ENCODE assay signal across 1 cellular context in the genomic region with DNA sequence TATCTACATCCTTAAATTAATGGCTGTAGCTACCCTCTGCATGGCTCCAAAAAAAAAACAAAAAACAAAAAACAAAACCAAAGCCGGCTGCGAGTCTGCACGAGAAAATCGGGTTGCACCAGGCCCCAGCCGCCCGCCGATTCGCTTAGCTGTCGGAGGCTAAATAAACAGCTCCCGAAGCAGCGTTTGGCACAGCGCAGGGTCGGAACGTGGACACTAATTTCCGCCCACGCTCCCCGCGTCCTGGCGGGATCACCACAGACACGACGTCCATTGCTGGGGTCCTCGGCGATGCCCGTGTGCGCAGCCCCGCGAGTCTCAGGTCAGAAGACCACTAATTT.
TF ChIP-seq lines count a peak whose summit lies in the region.

No MANE protein-coding gene starts in this region.

TF ChIP-seq in H1, 55 proteins besides CTCF, POLR2A, EP300 and RAD21:
- TF ChIP-seq ASH2L (IDR thresholded peaks at IDR 0.05; ENCODE audit: low read length) (peak; percentile 83), SP4 (IDR thresholded peaks at IDR 0.05; ENCODE audit: low read length) (no peak), POLR2AphosphoS5 (IDR thresholded peaks at IDR 0.05; ENCODE audit: low read depth, low read length) (no peak), POU5F1 (IDR thresholded peaks at IDR 0.05; ENCODE audit: low read depth, low read length) (no peak), MAX (IDR thresholded peaks at IDR 0.05) (0 out of 2 replicates have a peak, but pooled peaks have one; percentile 4), E2F6 (IDR thresholded peaks at IDR 0.05) (peak; percentile 50)
